In the genomic region with DNA sequence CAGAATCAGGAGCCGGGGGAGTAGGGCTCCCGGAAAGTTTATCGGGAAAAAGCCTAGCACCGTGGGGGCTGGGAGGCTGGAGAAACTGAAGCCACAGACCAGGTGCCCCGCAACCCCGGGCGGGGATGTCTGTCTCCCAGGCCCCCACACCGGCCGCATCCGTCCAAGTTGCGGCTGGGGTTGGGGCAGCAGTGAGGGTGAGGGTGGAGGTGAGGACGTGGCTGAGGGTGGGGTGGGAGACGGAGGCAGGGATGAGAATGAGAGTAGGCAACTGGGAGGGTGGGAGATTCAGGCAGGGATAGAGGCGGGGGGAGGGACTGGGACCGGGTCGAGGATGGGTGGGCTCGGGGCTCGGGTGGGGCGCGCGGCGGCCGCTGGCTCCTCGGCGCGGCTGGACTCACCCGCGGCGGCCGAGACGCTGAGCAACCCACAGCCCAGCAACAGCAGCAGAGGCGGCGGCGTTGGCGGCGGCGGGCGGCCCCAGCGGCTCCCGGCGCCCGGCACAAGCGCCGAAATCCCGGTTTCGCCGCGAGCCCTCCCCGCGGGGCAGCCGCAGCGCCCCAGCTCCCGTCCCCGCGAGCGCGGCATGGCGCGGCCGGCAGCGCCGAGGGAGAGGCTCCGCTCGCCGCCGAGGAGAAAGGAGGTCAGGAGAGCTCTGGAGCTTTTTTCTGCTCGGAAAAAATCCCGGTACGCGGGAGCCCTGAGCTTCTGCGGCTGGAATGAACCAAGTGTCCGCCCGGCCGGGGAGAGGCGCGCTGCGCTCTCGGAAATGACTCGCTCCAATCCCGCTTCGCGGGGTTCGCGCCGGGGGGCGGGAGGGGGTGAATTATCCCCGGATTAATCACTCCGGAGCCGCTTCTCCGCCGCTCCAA, we compare ENCODE assay signal across 8 cellular contexts. TPM values are rescaled to one million over a fixed set of nuclear protein-coding genes. Genes with fewer than 3 reads are reported as not detected.
A peak's percentile ranks its signal among the peaks of the same experiment; 100 is the strongest.
DNase-seq lines count a peak whose midpoint lies in the region; ATAC-seq and TF ChIP-seq lines count a peak whose summit lies in the region.

A gene (minus strand): TSS at position 721 of the 872 bp plus-strand sequence. CDS start 133 bp downstream, at position 588.

- H3K4me2 ChIP-seq in mesendoderm (ENCODE audit: low read length) = peak within 1 kb of the TSS; percentile 82

- H3K36me3 Mint-ChIP-seq in Calu3 (ENCODE audit: insufficient read depth, unreplicated experiment) = no peaks in the 10 kb centered on the region

- peaks cover 11% of the 10 kb centered on the region for H3K4me1 ChIP-seq in mesendoderm (ENCODE audit: control insufficient read depth, low read depth, low read length)

- TF ChIP-seq CTCF in Calu3 (IDR thresholded peaks at IDR 0.05; ENCODE audit: unreplicated experiment) (no peak), coronary artery (IDR thresholded peaks at IDR 0.05) (no peak)

- H2BK120ac ChIP-seq in mesendoderm (ENCODE audit: low read depth, low read length) = peak within 1 kb of the TSS; percentile 7

- peak; percentile 33 for DNase-seq in Calu3
- peak; percentile 31 for DNase-seq in NCI-H2171 (lab: John Stamatoyannopoulos, UW)
- no peak for DNase-seq in coronary artery (ENCODE audit: low spot score)
- DNase-seq in mesendoderm = peak; percentile 85
- no peak for DNase-seq in central memory CD4-positive, alpha-beta T cell
- DNase-seq in HT-29 (ENCODE audit: low spot score) = no peak

- ATAC-seq in GM21447 (IDR thresholded peaks at IDR 0.05; ENCODE audit: unreplicated experiment) (no peak), HG03565 (IDR thresholded peaks at IDR 0.05; ENCODE audit: unreplicated experiment) (no peak)

- WGBS in mesendoderm (ENCODE audit: extremely low coverage, insufficient coverage, low lambda C conversion rate) = no CpG with 5 or more reads among the region's 91 CpGs

- no peak within 1 kb of the TSS for H4K5ac ChIP-seq in mesendoderm (ENCODE audit: low read length)

- H3K27ac ChIP-seq in coronary artery = no peak within 1 kb of the TSS
- peak within 1 kb of the TSS; percentile 91 for H3K27ac ChIP-seq in mesendoderm (ENCODE audit: low read depth, low read length)

- intact Hi-C loops in Calu3 (cut with micrococcal nuclease; ENCODE audit: unreplicated experiment) = no loop called here

- no peak within 1 kb of the TSS for H3K27ac Mint-ChIP-seq in Calu3 (ENCODE audit: unreplicated experiment)

- H3K4me3 ChIP-seq in coronary artery (peak within 1 kb of the TSS; percentile 71), mesendoderm (ENCODE audit: low read length) (peak within 1 kb of the TSS; percentile 80)

- H3K36me3 ChIP-seq in mesendoderm (ENCODE audit: control insufficient read depth, insufficient read depth, low read length) = no peaks in the 10 kb centered on the region

- CTCF ChIA-PET in Calu3 (lab: Charles Lee) = no interaction called here

- H2BK15ac ChIP-seq in mesendoderm (replicated peaks; ENCODE audit: low read depth) = no peak within 1 kb of the TSS

- peak within 1 kb of the TSS; percentile 36 for H3K23ac ChIP-seq in mesendoderm (ENCODE audit: low read length)

- peaks cover 14% of the 10 kb centered on the region for H3K79me2 ChIP-seq in mesendoderm (ENCODE audit: control insufficient read depth, insufficient read depth, low read length)

- H3K18ac ChIP-seq in mesendoderm (ENCODE audit: low read length) = peak within 1 kb of the TSS; percentile 96

- peak within 1 kb of the TSS; percentile 80 for H3K9ac ChIP-seq in mesendoderm (ENCODE audit: low read length)

- H3K79me1 ChIP-seq in mesendoderm (ENCODE audit: low read length) = peaks cover 6% of the 10 kb centered on the region

- H3K27me3 Mint-ChIP-seq in Calu3 (ENCODE audit: unreplicated experiment) = peaks cover 90% of the 10 kb centered on the region

- H4K8ac ChIP-seq in mesendoderm (ENCODE audit: low read depth, low read length) = peak within 1 kb of the TSS; percentile 57

- no peak within 1 kb of the TSS for H2AK5ac ChIP-seq in mesendoderm (ENCODE audit: low read length)

- H3K4me3 Mint-ChIP-seq in Calu3 (ENCODE audit: low read depth, unreplicated experiment) = peak within 1 kb of the TSS; percentile 29

- no peaks in the 10 kb centered on the region for H3K9me3 Mint-ChIP-seq in Calu3 (ENCODE audit: low read depth, unreplicated experiment)

- no TSS peak for BruUV-seq in Calu3 (replicated peaks; lab: Mats Ljungman, UMichigan)

- H3K4ac ChIP-seq in mesendoderm (ENCODE audit: low read depth, low read length) = peak within 1 kb of the TSS; percentile 76

- H2BK5ac ChIP-seq in mesendoderm (ENCODE audit: low read length) = peak within 1 kb of the TSS; percentile 46

- no peaks in the 10 kb centered on the region for H3K27me3 ChIP-seq in mesendoderm (ENCODE audit: insufficient read depth, low read length, poor library complexity)

- no peaks in the 10 kb centered on the region for H3K4me1 Mint-ChIP-seq in Calu3 (ENCODE audit: low read depth, unreplicated experiment)

- peak within 1 kb of the TSS; percentile 97 for H3K56ac ChIP-seq in mesendoderm (ENCODE audit: low read length)

RNA-seq across cellular contexts. Expression of the gene that starts here (rescaled TPM):
- not detected in 2 replicates for total RNA-seq in Calu3 (2022)
- 3.1 TPM for polyA plus RNA-seq in mesendoderm (2013, experiment 1 of 2)
- 2.4 TPM for polyA plus RNA-seq in mesendoderm (2013, experiment 2 of 2)
- not detected in 2 replicates for total RNA-seq in HT-29 (2014; rRNA removed; shearing (Covaris generic))

Comparison
In these comparisons a context has a peak if more than half of its experiments do, and no peak if none do; other contexts are left out.
1. Peak in DNase-seq in Calu3; RNA of the gene not detected or under 1 TPM.
2. DNase-seq: peak in NCI-H2171 (single experiment) and mesendoderm (single experiment); none in coronary artery (single experiment), central memory CD4-positive, alpha-beta T cell (single experiment) and HT-29 (single experiment).